Comparison of ENCODE assay signal across 8 cellular contexts in the genomic region with DNA sequence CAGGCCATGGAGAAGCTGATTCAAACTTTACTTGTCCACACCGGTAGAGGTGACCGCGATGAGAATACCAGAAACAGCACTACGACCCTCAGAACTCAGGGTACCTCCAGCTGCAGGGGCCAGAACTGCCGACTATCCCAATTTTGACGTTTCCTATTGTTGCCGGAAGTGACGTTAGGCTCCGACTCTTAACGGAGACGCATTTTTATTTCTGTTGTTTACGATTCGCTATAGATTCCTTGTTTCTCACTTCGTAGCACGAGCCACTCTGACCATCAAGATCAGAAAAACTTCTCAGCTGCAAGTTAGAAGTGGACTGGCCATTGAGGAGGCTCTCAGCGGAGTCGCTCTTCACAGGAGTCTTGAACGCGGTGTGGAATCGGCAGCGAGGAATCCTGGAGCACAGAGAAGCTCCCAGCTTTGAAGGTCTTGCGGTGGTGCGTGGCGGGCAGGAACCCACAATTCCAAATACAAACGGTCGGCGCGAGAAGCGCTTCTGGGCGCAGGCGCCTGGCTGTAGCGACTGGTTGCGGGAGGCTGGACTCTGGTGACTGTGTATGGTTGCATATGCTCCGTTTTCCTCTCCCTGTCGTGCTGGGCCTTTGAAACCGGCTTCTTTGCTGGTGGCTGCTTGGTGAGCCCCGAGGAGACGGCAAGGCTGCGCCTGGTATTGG. TPM values are rescaled to one million over a fixed set of nuclear protein-coding genes. Genes with fewer than 3 reads are reported as not detected.
DNase-seq lines count a peak whose midpoint lies in the region; ATAC-seq, FAIRE-seq and TF ChIP-seq lines count a peak whose summit lies in the region.

Gene CEP44, plus strand, starts transcription at position 405 of the 674 bp plus-strand sequence. CDS start 15,211 bp downstream, outside the sequence.
Gene FBXO8, minus strand, starts transcription at position 161 of the 674 bp plus-strand sequence. CDS start 20,575 bp downstream, outside the sequence.

- peaks cover 9% of the 10 kb centered on the region for H3K4me1 Mint-ChIP-seq in astrocyte (ENCODE audit: low read depth, unreplicated experiment)

- H2AFZ ChIP-seq in astrocyte (ENCODE audit: low read depth, low read length) = peak within 1 kb of the TSS; percentile 98

- H3K4me3 Mint-ChIP-seq in astrocyte (ENCODE audit: unreplicated experiment) = peak within 1 kb of the TSS; percentile 97

- no peak for TF ChIP-seq CTCF in astrocyte (IDR thresholded peaks at IDR 0.05; ENCODE audit: insufficient read depth, low read depth, low read length)

- no peaks in the 10 kb centered on the region for H4K20me1 ChIP-seq in astrocyte (ENCODE audit: insufficient read depth, low read length)

- H3K36me3 ChIP-seq in astrocyte (ENCODE audit: insufficient read depth, low read length) = no peaks in the 10 kb centered on the region

- TF ChIP-seq POLR2A in GM15510 (IDR thresholded peaks at IDR 0.05; ENCODE audit: borderline replicate concordance, extremely low read depth, insufficient read length) = peak; percentile 60

- peak within 1 kb of the TSS; percentile 99 for H3K27ac ChIP-seq in astrocyte (ENCODE audit: low read depth, low read length)

- H3K4me1 ChIP-seq in astrocyte (ENCODE audit: insufficient read depth, low read length) = no peaks in the 10 kb centered on the region

- H3K27ac Mint-ChIP-seq in astrocyte (ENCODE audit: unreplicated experiment) = peak within 1 kb of the TSS; percentile 100

- DNase-seq in NCI-H1436 treated with DMSO at 0.1 percent for 48 hours (lab: John Stamatoyannopoulos, UW) (peak; percentile 42), T-helper 22 cell (ENCODE audit: low read depth) (peak; percentile 49), astrocyte (ENCODE audit: low read depth) (peak; percentile 74), hippocampal formation (lab: John Stamatoyannopoulos, UW) (peak; percentile 75 to 87), retina (peak; percentile 97), GOT3 (lab: John Stamatoyannopoulos, UW) (no peak)

- H3K4me2 ChIP-seq in astrocyte (ENCODE audit: low read length) = peak within 1 kb of the TSS; percentile 86

- H3K27me3 ChIP-seq in astrocyte (ENCODE audit: insufficient read depth, low read length) = no peaks in the 10 kb centered on the region

- peak; percentile 62 for ATAC-seq in HG02852 (IDR thresholded peaks at IDR 0.05; ENCODE audit: unreplicated experiment)

- H3K9me3 ChIP-seq in astrocyte (ENCODE audit: insufficient read depth, low read depth, low read length) = no peaks in the 10 kb centered on the region

- no peaks in the 10 kb centered on the region for H3K27me3 Mint-ChIP-seq in astrocyte (ENCODE audit: low read depth, unreplicated experiment)

- no peaks in the 10 kb centered on the region for H3K9me3 Mint-ChIP-seq in astrocyte (ENCODE audit: unreplicated experiment)

- peaks cover 67% of the 10 kb centered on the region for H3K79me2 ChIP-seq in astrocyte (ENCODE audit: insufficient read depth, low read length)

- H3K4me3 ChIP-seq in astrocyte (ENCODE audit: insufficient read depth, low read depth, low read length) = peak within 1 kb of the TSS; percentile 98

- peak; percentile 72 for FAIRE-seq in astrocyte (lab: Jason Lieb, UNC)

- peaks cover 4% of the 10 kb centered on the region for H3K36me3 Mint-ChIP-seq in astrocyte (ENCODE audit: low read depth, unreplicated experiment)

- H3K9ac ChIP-seq in astrocyte (ENCODE audit: low read length) = peak within 1 kb of the TSS; percentile 97

RNA-seq across cellular contexts. Expression of gene CEP44, which starts in this region (rescaled TPM):
- 11.5 and 12.0 TPM in 2 replicates for total RNA-seq in astrocyte

RNA-seq across cellular contexts. Expression of gene FBXO8, which starts in this region (rescaled TPM):
- total RNA-seq in astrocyte = 11.9 and 13.1 TPM in 2 replicates
